1 cellular context compared by ENCODE assay signal in the genomic region with DNA sequence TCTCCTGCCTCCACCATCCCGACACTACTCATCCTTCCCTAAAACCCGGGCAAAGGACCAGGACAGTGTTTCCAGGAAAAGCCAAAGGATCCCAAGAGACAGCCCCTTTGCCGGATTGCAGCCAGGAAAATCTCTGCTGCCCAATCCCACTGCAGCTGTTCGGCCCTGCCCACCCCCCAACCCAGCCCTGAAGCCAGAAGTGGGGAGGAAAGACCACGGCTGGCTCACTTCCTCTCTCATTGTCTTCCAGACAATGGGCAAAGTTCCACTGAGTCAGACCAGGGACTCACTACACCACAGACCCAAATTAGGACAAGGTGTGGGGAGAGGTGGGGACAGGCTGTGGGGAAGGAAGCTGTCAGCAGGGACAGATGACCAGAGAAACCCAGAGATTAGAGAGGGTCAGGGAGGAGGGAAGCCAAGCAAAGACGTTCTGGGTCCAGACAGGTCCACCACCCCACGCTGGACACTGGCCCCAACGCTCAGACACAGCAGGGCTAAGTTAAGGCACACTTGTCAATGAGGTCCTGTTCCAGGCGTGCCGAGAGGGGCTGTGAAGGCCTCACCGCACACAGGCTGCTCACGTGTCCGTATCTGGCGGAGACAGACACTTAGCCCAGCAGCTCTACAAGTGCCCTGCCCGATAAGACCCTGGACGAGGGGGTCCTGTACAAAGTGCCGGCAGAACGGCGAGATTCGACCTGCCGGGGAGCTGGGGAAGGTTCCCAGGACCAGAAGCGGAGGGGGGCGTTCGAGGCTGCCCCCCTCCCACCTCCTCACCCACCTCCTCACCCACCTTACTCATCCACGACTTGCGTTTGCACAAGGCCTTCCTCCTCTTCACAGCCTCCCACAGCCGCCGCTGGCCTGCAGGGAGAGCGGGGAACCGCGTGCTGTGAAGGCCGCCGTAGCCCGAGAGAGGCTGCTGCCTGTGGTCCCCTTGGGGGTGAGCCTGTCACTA.
TF ChIP-seq lines count a peak whose summit lies in the region.

No MANE protein-coding gene starts in this region.

TF ChIP-seq in K562, 482 proteins besides CTCF, POLR2A, EP300 and RAD21 (continued from another document):
- TF ChIP-seq, protein P1, sequence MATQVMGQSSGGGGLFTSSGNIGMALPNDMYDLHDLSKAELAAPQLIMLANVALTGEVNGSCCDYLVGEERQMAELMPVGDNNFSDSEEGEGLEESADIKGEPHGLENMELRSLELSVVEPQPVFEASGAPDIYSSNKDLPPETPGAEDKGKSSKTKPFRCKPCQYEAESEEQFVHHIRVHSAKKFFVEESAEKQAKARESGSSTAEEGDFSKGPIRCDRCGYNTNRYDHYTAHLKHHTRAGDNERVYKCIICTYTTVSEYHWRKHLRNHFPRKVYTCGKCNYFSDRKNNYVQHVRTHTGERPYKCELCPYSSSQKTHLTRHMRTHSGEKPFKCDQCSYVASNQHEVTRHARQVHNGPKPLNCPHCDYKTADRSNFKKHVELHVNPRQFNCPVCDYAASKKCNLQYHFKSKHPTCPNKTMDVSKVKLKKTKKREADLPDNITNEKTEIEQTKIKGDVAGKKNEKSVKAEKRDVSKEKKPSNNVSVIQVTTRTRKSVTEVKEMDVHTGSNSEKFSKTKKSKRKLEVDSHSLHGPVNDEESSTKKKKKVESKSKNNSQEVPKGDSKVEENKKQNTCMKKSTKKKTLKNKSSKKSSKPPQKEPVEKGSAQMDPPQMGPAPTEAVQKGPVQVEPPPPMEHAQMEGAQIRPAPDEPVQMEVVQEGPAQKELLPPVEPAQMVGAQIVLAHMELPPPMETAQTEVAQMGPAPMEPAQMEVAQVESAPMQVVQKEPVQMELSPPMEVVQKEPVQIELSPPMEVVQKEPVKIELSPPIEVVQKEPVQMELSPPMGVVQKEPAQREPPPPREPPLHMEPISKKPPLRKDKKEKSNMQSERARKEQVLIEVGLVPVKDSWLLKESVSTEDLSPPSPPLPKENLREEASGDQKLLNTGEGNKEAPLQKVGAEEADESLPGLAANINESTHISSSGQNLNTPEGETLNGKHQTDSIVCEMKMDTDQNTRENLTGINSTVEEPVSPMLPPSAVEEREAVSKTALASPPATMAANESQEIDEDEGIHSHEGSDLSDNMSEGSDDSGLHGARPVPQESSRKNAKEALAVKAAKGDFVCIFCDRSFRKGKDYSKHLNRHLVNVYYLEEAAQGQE (CRISPR knock-in tag; IDR thresholded peaks at IDR 0.05; ENCODE audit: low read depth): no peak
- TF ChIP-seq, protein P2, sequence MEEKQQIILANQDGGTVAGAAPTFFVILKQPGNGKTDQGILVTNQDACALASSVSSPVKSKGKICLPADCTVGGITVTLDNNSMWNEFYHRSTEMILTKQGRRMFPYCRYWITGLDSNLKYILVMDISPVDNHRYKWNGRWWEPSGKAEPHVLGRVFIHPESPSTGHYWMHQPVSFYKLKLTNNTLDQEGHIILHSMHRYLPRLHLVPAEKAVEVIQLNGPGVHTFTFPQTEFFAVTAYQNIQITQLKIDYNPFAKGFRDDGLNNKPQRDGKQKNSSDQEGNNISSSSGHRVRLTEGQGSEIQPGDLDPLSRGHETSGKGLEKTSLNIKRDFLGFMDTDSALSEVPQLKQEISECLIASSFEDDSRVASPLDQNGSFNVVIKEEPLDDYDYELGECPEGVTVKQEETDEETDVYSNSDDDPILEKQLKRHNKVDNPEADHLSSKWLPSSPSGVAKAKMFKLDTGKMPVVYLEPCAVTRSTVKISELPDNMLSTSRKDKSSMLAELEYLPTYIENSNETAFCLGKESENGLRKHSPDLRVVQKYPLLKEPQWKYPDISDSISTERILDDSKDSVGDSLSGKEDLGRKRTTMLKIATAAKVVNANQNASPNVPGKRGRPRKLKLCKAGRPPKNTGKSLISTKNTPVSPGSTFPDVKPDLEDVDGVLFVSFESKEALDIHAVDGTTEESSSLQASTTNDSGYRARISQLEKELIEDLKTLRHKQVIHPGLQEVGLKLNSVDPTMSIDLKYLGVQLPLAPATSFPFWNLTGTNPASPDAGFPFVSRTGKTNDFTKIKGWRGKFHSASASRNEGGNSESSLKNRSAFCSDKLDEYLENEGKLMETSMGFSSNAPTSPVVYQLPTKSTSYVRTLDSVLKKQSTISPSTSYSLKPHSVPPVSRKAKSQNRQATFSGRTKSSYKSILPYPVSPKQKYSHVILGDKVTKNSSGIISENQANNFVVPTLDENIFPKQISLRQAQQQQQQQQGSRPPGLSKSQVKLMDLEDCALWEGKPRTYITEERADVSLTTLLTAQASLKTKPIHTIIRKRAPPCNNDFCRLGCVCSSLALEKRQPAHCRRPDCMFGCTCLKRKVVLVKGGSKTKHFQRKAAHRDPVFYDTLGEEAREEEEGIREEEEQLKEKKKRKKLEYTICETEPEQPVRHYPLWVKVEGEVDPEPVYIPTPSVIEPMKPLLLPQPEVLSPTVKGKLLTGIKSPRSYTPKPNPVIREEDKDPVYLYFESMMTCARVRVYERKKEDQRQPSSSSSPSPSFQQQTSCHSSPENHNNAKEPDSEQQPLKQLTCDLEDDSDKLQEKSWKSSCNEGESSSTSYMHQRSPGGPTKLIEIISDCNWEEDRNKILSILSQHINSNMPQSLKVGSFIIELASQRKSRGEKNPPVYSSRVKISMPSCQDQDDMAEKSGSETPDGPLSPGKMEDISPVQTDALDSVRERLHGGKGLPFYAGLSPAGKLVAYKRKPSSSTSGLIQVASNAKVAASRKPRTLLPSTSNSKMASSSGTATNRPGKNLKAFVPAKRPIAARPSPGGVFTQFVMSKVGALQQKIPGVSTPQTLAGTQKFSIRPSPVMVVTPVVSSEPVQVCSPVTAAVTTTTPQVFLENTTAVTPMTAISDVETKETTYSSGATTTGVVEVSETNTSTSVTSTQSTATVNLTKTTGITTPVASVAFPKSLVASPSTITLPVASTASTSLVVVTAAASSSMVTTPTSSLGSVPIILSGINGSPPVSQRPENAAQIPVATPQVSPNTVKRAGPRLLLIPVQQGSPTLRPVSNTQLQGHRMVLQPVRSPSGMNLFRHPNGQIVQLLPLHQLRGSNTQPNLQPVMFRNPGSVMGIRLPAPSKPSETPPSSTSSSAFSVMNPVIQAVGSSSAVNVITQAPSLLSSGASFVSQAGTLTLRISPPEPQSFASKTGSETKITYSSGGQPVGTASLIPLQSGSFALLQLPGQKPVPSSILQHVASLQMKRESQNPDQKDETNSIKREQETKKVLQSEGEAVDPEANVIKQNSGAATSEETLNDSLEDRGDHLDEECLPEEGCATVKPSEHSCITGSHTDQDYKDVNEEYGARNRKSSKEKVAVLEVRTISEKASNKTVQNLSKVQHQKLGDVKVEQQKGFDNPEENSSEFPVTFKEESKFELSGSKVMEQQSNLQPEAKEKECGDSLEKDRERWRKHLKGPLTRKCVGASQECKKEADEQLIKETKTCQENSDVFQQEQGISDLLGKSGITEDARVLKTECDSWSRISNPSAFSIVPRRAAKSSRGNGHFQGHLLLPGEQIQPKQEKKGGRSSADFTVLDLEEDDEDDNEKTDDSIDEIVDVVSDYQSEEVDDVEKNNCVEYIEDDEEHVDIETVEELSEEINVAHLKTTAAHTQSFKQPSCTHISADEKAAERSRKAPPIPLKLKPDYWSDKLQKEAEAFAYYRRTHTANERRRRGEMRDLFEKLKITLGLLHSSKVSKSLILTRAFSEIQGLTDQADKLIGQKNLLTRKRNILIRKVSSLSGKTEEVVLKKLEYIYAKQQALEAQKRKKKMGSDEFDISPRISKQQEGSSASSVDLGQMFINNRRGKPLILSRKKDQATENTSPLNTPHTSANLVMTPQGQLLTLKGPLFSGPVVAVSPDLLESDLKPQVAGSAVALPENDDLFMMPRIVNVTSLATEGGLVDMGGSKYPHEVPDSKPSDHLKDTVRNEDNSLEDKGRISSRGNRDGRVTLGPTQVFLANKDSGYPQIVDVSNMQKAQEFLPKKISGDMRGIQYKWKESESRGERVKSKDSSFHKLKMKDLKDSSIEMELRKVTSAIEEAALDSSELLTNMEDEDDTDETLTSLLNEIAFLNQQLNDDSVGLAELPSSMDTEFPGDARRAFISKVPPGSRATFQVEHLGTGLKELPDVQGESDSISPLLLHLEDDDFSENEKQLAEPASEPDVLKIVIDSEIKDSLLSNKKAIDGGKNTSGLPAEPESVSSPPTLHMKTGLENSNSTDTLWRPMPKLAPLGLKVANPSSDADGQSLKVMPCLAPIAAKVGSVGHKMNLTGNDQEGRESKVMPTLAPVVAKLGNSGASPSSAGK (IDR thresholded peaks at IDR 0.05): peak; percentile 75
- TF ChIP-seq SOX6 (IDR thresholded peaks at IDR 0.05): peak; percentile 28; the same call in 1 of the 2 replicates
- TF ChIP-seq, protein P3, sequence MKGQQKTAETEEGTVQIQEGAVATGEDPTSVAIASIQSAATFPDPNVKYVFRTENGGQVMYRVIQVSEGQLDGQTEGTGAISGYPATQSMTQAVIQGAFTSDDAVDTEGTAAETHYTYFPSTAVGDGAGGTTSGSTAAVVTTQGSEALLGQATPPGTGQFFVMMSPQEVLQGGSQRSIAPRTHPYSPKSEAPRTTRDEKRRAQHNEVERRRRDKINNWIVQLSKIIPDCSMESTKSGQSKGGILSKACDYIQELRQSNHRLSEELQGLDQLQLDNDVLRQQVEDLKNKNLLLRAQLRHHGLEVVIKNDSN (CRISPR knock-in tag; IDR thresholded peaks at IDR 0.05): peak; percentile 88
- no peak for TF ChIP-seq CHCHD3 (CRISPR knock-in tag; IDR thresholded peaks at IDR 0.05)
- TF ChIP-seq, protein P4, sequence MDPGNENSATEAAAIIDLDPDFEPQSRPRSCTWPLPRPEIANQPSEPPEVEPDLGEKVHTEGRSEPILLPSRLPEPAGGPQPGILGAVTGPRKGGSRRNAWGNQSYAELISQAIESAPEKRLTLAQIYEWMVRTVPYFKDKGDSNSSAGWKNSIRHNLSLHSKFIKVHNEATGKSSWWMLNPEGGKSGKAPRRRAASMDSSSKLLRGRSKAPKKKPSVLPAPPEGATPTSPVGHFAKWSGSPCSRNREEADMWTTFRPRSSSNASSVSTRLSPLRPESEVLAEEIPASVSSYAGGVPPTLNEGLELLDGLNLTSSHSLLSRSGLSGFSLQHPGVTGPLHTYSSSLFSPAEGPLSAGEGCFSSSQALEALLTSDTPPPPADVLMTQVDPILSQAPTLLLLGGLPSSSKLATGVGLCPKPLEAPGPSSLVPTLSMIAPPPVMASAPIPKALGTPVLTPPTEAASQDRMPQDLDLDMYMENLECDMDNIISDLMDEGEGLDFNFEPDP (CRISPR knock-in tag; IDR thresholded peaks at IDR 0.05): no peak
- TF ChIP-seq GABPB1 (CRISPR knock-in tag; IDR thresholded peaks at IDR 0.05): no peak
- peak; percentile 48; the same call in 1 of the 2 replicates for TF ChIP-seq SMARCA4 (IDR thresholded peaks at IDR 0.05)
- TF ChIP-seq POLR2G (IDR thresholded peaks at IDR 0.05; ENCODE audit: low read depth, low read length): peak; percentile 35
- peak; percentile 56; the same call in 1 of the 2 replicates for TF ChIP-seq POLR2AphosphoS5 (IDR thresholded peaks at IDR 0.05; ENCODE audit: control insufficient read depth, insufficient read depth, low read depth, low read length)
